8 cellular contexts compared by ENCODE assay signal in the genomic region with DNA sequence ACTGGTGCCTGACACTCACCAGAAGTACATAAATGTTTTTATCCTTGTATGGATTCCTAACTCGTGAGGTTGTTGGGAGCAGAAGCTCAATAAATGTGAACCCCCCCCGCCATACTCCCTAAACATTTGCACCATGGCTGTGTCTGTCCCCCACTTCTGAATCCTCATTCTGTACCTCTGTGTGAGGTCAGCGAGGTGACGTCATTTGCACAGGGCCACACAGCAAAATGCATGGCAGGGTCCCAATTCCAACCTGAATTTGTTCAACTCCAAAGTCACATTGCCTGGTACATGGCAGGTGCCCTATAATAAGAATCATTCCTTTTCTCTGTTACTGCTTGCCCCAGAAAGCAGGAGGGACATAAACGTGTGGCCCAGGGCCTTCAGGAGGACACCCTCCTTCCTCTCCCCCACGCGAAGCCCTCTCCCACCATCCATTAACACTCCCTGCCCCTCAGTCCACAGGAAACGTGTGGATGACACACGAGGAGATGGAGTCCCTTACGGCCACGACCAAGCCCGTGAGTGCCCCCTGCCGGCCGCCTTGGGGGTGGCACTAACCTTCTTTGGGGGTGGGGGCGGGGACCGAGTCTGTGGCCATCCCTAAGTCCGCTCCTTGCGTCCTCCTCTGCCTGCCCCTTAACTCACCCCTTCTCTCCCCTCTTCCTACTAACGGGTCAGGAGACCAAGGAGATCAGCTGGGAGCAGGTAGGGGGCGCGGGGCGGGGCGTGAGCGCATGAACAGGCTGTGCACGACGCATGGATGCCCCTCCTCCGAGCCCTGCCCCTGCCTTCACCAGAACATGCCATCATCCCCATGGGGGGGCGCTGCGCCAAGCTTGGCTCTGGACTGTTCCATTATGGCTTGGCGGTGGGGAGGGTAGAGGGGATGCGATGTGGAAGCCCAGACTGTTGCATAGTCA. TPM values are rescaled to one million over a fixed set of nuclear protein-coding genes. Genes with fewer than 3 reads are reported as not detected.
DNase-seq lines count a peak whose midpoint lies in the region; ATAC-seq and TF ChIP-seq lines count a peak whose summit lies in the region.

No MANE protein-coding gene starts in this region.

- H3K27ac ChIP-seq in stomach = no peak overlapping the region

- peak; percentile 72 for DNase-seq in AG10803 (ENCODE audit: low read depth)
- peak; percentile 71 to 96 for DNase-seq in HAP-1 (ENCODE audit: low spot score in 2 of 2)
- DNase-seq in activated effector memory CD4-positive, alpha-beta T cell treated with Interleukin-2 at 50 U/mL for 16 hours = peak; percentile 66
- DNase-seq in foreskin fibroblast = peak; percentile 58 to 83
- DNase-seq in stomach = peak; percentile 87

- intact Hi-C loops in stomach (cut with DNase I; ENCODE audit: low total_unique reads) = no loop called here

- no peak overlapping the region for H2AFZ ChIP-seq in neuron (ENCODE audit: low read depth, low read length)

- TF ChIP-seq CTCF in AG10803 (conservative IDR thresholded peaks at IDR 0.05; ENCODE audit: low read length) = peak; percentile 73
- peak; percentile 89 for TF ChIP-seq CTCF in foreskin fibroblast (IDR thresholded peaks at IDR 0.05; ENCODE audit: low read depth, low read length)
- TF ChIP-seq CTCF in stomach (IDR thresholded peaks at IDR 0.05) = peak in 5 of 7 experiments; percentile 54 to 96 (median 83)

- peaks cover 17% of the 10 kb centered on the region for H3K4me1 ChIP-seq in HAP-1
- peaks cover 25% of the 10 kb centered on the region for H3K4me1 ChIP-seq in neuron (ENCODE audit: insufficient read depth, low read length)
- peaks cover 28 to 57% (median 49%) of the 10 kb centered on the region in 4 donors for H3K4me1 ChIP-seq in stomach

- ATAC-seq in GM18498 (IDR thresholded peaks at IDR 0.05; ENCODE audit: unreplicated experiment) = no peak

- H3K9me3 ChIP-seq in HAP-1 = no peaks in the 10 kb centered on the region
- H3K9me3 ChIP-seq in neuron (ENCODE audit: low read length) = no peaks in the 10 kb centered on the region
- H3K9me3 ChIP-seq in stomach = no peaks in the 10 kb centered on the region

- WGBS in stomach, 5 donors = 9 to 10% (median 10%) methylated on average over 26 to 31 of the region's 31 CpGs

- in situ Hi-C loops in HAP-1 (cut with MboI; ENCODE audit: low sequenced_read_pairs) = no loop called here

- TF ChIP-seq POLR2A in stomach (IDR thresholded peaks at IDR 0.05) = no peak

- H3K27me3 ChIP-seq in HAP-1 (ENCODE audit: low read depth) = no peaks in the 10 kb centered on the region
- H3K27me3 ChIP-seq in neuron (ENCODE audit: insufficient read depth, low read length) = no peaks in the 10 kb centered on the region
- peaks cover 0 to 22% (median 0%) of the 10 kb centered on the region in 3 donors for H3K27me3 ChIP-seq in stomach

- H3K4me3 ChIP-seq in AG10803 (ENCODE audit: low read length) (peak overlapping the region; percentile 39), HAP-1 (peak overlapping the region; percentile 26), foreskin fibroblast (ENCODE audit: low read depth in 1 of 2, low read length in 2 of 2) (peak overlapping the region; percentile 19 to 33), neuron (ENCODE audit: low read length) (peak overlapping the region; percentile 23), stomach (peak overlapping the region in 2 of 4 donors; percentile 4 to 32)

- H3K36me3 ChIP-seq in HAP-1 (replicated peaks) = peaks cover 5% of the 10 kb centered on the region; the same call in 1 of the 2 replicates
- H3K36me3 ChIP-seq in neuron (ENCODE audit: insufficient read depth, low read length) = no peaks in the 10 kb centered on the region
- no peaks in the 10 kb centered on the region for H3K36me3 ChIP-seq in stomach

- TF ChIP-seq EP300 in stomach (IDR thresholded peaks at IDR 0.05) = no peak

TF ChIP-seq in PFSK-1, 5 proteins besides CTCF, POLR2A, EP300 and RAD21:
- TF ChIP-seq SIN3A (IDR thresholded peaks at IDR 0.05; ENCODE audit: borderline replicate concordance, insufficient read depth, low read length) (0 out of 2 replicates have a peak, but pooled peaks have one; percentile 61), FOXP2 (optimal IDR thresholded peaks at IDR 0.05; ENCODE audit: borderline replicate concordance, extremely low read depth, extremely low read length, insufficient read depth) (no peak), POLR2AphosphoS5 (IDR thresholded peaks at IDR 0.05; ENCODE audit: low read depth, low read length) (no peak), TAF1 (IDR thresholded peaks at IDR 0.05; ENCODE audit: borderline replicate concordance, insufficient read depth, low read length) (no peak)
- TF ChIP-seq, protein P1, sequence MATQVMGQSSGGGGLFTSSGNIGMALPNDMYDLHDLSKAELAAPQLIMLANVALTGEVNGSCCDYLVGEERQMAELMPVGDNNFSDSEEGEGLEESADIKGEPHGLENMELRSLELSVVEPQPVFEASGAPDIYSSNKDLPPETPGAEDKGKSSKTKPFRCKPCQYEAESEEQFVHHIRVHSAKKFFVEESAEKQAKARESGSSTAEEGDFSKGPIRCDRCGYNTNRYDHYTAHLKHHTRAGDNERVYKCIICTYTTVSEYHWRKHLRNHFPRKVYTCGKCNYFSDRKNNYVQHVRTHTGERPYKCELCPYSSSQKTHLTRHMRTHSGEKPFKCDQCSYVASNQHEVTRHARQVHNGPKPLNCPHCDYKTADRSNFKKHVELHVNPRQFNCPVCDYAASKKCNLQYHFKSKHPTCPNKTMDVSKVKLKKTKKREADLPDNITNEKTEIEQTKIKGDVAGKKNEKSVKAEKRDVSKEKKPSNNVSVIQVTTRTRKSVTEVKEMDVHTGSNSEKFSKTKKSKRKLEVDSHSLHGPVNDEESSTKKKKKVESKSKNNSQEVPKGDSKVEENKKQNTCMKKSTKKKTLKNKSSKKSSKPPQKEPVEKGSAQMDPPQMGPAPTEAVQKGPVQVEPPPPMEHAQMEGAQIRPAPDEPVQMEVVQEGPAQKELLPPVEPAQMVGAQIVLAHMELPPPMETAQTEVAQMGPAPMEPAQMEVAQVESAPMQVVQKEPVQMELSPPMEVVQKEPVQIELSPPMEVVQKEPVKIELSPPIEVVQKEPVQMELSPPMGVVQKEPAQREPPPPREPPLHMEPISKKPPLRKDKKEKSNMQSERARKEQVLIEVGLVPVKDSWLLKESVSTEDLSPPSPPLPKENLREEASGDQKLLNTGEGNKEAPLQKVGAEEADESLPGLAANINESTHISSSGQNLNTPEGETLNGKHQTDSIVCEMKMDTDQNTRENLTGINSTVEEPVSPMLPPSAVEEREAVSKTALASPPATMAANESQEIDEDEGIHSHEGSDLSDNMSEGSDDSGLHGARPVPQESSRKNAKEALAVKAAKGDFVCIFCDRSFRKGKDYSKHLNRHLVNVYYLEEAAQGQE (IDR thresholded peaks at IDR 0.05; ENCODE audit: insufficient read depth in 1 of 2, low read depth in 2 of 2, low read length in 2 of 2) = 0 out of 4 replicates have a peak, but pooled peaks of 1 of the 2 experiments have one; percentile 36
TF ChIP-seq in PFSK-1: peak in this region for 2.

RNA-seq across cellular contexts. Expression of a gene that starts 9.4 kb away (rescaled TPM):
- polyA plus RNA-seq in PFSK-1 (2012; ENCODE audit: insufficient read length, low read depth) = not detected
- 1 to 10 TPM in 2 of 5 donors, not detected in 3; 1.7 to 8.1 TPM for total RNA-seq in stomach
- under 1 TPM; 0.44 to 0.83 (median 0.61) TPM for polyA plus RNA-seq in stomach

RNA-seq across cellular contexts. Expression of a gene that starts 11.8 kb away (rescaled TPM):
- polyA plus RNA-seq in PFSK-1 (2012; ENCODE audit: insufficient read length, low read depth) = 9.7 TPM
- total RNA-seq in stomach = 1,000 to 10,000 TPM in 1 of 5 donors, 100 to 1,000 TPM in 3, 10 to 100 TPM in 1; 29.0 to 1,449 (median 158) TPM
- 10 to 100 TPM; 11.8 to 34.3 (median 26.6) TPM for polyA plus RNA-seq in stomach

RNA-seq across cellular contexts. Expression of a gene that starts 26.4 kb away (rescaled TPM):
- 26.6 TPM for polyA plus RNA-seq in PFSK-1 (2012; ENCODE audit: insufficient read length, low read depth)
- total RNA-seq in stomach = 10 to 100 TPM in 1 of 5 donors, 1 to 10 TPM in 3, under 1 TPM in 1; 0.45 to 12.7 (median 4.2) TPM
- 10 to 100 TPM in 1 of 3 donors, 1 to 10 TPM in 2; 7.2 to 19.7 (median 9.7) TPM for polyA plus RNA-seq in stomach

RNA-seq across cellular contexts. Expression of a gene that starts 26.8 kb away (rescaled TPM):
- polyA plus RNA-seq in PFSK-1 (2012; ENCODE audit: insufficient read length, low read depth) = 1.9 TPM
- not detected for total RNA-seq in stomach
- 1 to 10 TPM; 3.4 to 4.2 (median 3.7) TPM for polyA plus RNA-seq in stomach

RNA-seq across cellular contexts. Expression of a gene that starts 31.6 kb away (rescaled TPM):
- 12.7 TPM for polyA plus RNA-seq in PFSK-1 (2012; ENCODE audit: insufficient read length, low read depth)
- total RNA-seq in stomach = 100 to 1,000 TPM in 1 of 5 donors, 10 to 100 TPM in 2, 1 to 10 TPM in 1, not detected in 1; 5.5 to 118 (median 30.5) TPM
- polyA plus RNA-seq in stomach = 10 to 100 TPM in 2 of 3 donors, 1 to 10 TPM in 1; 4.0 to 18.1 (median 11.5) TPM
